1 cellular context compared by ENCODE assay signal in the genomic region with DNA sequence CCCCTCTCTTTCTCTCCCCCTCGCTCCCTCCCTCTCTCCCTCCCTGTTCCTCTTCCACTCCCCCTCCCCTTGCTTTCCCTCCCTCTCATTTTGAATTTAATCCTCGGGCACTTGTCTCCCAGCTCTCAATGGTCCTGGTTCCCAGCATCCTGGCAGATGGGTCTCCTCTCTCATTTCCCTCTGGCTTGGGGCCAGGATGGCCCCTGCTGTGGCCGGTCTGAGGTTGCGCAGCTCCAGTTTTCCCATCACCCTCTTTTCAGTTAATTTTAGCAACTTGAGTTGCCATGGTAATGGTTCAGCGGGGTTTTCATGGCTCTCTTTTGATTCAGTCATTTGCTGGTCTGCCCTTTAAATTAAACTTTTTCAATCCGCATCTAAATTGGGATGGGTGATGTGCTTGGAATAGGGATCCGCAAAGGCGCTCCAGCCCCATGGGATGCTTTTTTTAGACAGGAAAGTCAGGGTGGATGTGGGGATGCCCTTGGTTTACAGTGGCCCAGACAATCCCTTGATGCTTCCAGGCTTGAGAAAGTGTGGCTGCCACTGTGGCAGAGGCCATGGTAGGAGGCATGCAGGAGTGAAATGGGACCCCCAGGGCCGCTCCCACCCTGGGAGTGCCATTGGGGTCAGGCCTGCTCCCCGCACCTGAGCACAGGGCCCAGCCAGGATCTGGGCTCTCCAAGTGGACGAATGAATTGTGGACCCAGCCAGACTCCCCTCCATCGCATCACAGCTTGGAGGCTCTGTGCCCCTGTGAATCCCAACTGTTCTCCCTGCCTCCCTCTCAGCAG.
TF ChIP-seq lines count a peak whose summit lies in the region.

No MANE protein-coding gene starts in this region.

TF ChIP-seq in GM23338, 12 proteins besides CTCF, POLR2A, EP300 and RAD21 (continued from another document):
- TF ChIP-seq, protein P1, sequence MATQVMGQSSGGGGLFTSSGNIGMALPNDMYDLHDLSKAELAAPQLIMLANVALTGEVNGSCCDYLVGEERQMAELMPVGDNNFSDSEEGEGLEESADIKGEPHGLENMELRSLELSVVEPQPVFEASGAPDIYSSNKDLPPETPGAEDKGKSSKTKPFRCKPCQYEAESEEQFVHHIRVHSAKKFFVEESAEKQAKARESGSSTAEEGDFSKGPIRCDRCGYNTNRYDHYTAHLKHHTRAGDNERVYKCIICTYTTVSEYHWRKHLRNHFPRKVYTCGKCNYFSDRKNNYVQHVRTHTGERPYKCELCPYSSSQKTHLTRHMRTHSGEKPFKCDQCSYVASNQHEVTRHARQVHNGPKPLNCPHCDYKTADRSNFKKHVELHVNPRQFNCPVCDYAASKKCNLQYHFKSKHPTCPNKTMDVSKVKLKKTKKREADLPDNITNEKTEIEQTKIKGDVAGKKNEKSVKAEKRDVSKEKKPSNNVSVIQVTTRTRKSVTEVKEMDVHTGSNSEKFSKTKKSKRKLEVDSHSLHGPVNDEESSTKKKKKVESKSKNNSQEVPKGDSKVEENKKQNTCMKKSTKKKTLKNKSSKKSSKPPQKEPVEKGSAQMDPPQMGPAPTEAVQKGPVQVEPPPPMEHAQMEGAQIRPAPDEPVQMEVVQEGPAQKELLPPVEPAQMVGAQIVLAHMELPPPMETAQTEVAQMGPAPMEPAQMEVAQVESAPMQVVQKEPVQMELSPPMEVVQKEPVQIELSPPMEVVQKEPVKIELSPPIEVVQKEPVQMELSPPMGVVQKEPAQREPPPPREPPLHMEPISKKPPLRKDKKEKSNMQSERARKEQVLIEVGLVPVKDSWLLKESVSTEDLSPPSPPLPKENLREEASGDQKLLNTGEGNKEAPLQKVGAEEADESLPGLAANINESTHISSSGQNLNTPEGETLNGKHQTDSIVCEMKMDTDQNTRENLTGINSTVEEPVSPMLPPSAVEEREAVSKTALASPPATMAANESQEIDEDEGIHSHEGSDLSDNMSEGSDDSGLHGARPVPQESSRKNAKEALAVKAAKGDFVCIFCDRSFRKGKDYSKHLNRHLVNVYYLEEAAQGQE (IDR thresholded peaks at IDR 0.05; ENCODE audit: unreplicated experiment): no peak
- TF ChIP-seq STAT1 (IDR thresholded peaks at IDR 0.05; ENCODE audit: unreplicated experiment): no peak
- no peak for TF ChIP-seq NANOG (IDR thresholded peaks at IDR 0.05; ENCODE audit: borderline replicate concordance)
- no peak for TF ChIP-seq EZH2phosphoT487 (IDR thresholded peaks at IDR 0.05; ENCODE audit: unreplicated experiment)
- TF ChIP-seq ZNF331 (CRISPR knock-in tag; IDR thresholded peaks at IDR 0.05; ENCODE audit: low read depth): no peak
- TF ChIP-seq, protein P2, sequence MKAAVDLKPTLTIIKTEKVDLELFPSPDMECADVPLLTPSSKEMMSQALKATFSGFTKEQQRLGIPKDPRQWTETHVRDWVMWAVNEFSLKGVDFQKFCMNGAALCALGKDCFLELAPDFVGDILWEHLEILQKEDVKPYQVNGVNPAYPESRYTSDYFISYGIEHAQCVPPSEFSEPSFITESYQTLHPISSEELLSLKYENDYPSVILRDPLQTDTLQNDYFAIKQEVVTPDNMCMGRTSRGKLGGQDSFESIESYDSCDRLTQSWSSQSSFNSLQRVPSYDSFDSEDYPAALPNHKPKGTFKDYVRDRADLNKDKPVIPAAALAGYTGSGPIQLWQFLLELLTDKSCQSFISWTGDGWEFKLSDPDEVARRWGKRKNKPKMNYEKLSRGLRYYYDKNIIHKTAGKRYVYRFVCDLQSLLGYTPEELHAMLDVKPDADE (IDR thresholded peaks at IDR 0.05): no peak
- no peak for TF ChIP-seq EZH2 (IDR thresholded peaks at IDR 0.05; ENCODE audit: low read depth, unreplicated experiment)
- TF ChIP-seq CREB1 (CRISPR knock-in tag; IDR thresholded peaks at IDR 0.05; ENCODE audit: low read depth): no peak
TF ChIP-seq in GM23338: peak in this region for 0.
